In the genomic region with DNA sequence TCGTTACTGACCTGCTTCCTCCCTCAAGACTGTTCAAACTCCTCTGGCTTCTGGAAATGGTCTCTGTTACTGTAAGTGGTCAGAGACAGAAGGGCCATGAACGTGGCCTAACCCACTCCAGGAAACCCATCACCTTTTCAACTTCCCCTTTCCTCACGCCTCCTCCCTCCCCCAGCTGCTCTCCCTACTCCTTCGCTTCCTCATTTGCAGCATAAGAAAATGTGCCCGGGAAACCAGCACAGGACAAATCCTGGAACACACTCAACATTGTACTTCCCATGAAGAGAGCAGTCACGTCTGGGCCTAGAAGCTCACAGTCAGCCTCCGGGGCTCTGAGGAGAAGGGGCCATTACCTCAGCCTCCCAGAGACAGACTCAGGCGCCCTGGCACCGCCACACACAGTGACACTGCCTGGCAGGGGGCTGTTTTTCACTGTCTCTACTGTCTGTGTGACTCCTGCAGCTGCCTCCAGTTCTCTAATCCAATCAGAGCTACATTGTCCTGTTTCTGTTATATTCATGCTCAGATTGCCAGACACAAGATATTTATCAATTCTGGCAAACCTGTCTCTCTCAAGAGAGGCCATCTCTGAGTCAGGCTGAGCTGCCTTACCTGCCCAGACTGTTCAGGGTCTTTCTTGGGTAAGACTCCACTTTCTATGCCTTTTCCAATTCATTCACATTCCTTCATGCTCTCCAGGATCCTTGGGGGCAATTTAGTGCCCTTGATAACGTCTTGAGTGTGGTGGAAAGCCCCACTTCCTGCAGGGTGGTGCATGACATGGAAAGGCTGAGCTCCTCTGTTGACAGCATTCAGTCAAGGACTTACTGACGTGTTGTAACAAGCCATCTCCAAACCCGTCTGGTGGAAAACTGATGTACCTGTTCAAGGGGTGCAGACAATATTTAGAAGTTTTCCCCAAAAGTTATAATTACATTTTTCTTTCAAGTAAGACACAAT, we compare ENCODE assay signal across 1 cellular context.
TF ChIP-seq lines count a peak whose summit lies in the region.

No MANE protein-coding gene starts in this region.

TF ChIP-seq in SK-N-SH, 30 proteins besides CTCF, POLR2A, EP300 and RAD21 (continued from another document):
- TF ChIP-seq, protein P1, sequence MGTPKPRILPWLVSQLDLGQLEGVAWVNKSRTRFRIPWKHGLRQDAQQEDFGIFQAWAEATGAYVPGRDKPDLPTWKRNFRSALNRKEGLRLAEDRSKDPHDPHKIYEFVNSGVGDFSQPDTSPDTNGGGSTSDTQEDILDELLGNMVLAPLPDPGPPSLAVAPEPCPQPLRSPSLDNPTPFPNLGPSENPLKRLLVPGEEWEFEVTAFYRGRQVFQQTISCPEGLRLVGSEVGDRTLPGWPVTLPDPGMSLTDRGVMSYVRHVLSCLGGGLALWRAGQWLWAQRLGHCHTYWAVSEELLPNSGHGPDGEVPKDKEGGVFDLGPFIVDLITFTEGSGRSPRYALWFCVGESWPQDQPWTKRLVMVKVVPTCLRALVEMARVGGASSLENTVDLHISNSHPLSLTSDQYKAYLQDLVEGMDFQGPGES (IDR thresholded peaks at IDR 0.05; ENCODE audit: low read depth, low read length) = no peak
- no peak for TF ChIP-seq RXRA (IDR thresholded peaks at IDR 0.05; ENCODE audit: borderline replicate concordance, low read depth)
- TF ChIP-seq SMC3 (IDR thresholded peaks at IDR 0.05; ENCODE audit: low read depth, low read length) = 0 out of 2 replicates have a peak, but pooled peaks have one; percentile 13
- no peak for TF ChIP-seq RFX5 (IDR thresholded peaks at IDR 0.05; ENCODE audit: low read length)
- TF ChIP-seq GABPA (IDR thresholded peaks at IDR 0.05; ENCODE audit: low read depth) = no peak
- TF ChIP-seq RCOR1 (IDR thresholded peaks at IDR 0.05; ENCODE audit: low read length) = peak; percentile 91
- TF ChIP-seq GATA2 (CRISPR knock-in tag; IDR thresholded peaks at IDR 0.05) = peak; percentile 96
- peak; percentile 86 for TF ChIP-seq CHD2 (IDR thresholded peaks at IDR 0.05; ENCODE audit: low read length, partially characterized antibody)
- no peak for TF ChIP-seq MAX (IDR thresholded peaks at IDR 0.05; ENCODE audit: low read depth)
- TF ChIP-seq NFIC (IDR thresholded peaks at IDR 0.05; ENCODE audit: borderline replicate concordance) = no peak
- no peak for TF ChIP-seq FOXM1 (IDR thresholded peaks at IDR 0.05; ENCODE audit: low read depth)
- no peak for TF ChIP-seq YY1 (IDR thresholded peaks at IDR 0.05; ENCODE audit: low read depth)
- TF ChIP-seq, protein P2, sequence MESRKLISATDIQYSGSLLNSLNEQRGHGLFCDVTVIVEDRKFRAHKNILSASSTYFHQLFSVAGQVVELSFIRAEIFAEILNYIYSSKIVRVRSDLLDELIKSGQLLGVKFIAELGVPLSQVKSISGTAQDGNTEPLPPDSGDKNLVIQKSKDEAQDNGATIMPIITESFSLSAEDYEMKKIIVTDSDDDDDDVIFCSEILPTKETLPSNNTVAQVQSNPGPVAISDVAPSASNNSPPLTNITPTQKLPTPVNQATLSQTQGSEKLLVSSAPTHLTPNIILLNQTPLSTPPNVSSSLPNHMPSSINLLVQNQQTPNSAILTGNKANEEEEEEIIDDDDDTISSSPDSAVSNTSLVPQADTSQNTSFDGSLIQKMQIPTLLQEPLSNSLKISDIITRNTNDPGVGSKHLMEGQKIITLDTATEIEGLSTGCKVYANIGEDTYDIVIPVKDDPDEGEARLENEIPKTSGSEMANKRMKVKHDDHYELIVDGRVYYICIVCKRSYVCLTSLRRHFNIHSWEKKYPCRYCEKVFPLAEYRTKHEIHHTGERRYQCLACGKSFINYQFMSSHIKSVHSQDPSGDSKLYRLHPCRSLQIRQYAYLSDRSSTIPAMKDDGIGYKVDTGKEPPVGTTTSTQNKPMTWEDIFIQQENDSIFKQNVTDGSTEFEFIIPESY (IDR thresholded peaks at IDR 0.05; ENCODE audit: borderline replicate concordance, low read depth) = no peak
- no peak for TF ChIP-seq TAF1 (IDR thresholded peaks at IDR 0.05; ENCODE audit: borderline replicate concordance, low read depth, low read length)
- TF ChIP-seq FOSL2 (IDR thresholded peaks at IDR 0.05; ENCODE audit: borderline replicate concordance, low read depth) = no peak
- TF ChIP-seq, protein P3, sequence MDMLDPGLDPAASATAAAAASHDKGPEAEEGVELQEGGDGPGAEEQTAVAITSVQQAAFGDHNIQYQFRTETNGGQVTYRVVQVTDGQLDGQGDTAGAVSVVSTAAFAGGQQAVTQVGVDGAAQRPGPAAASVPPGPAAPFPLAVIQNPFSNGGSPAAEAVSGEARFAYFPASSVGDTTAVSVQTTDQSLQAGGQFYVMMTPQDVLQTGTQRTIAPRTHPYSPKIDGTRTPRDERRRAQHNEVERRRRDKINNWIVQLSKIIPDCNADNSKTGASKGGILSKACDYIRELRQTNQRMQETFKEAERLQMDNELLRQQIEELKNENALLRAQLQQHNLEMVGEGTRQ (IDR thresholded peaks at IDR 0.05; ENCODE audit: borderline replicate concordance, low read depth, low read length) = no peak
- TF ChIP-seq POLR2AphosphoS5 (IDR thresholded peaks at IDR 0.05; ENCODE audit: low read depth, low read length) = no peak
- no peak for TF ChIP-seq SIN3A (IDR thresholded peaks at IDR 0.05; ENCODE audit: borderline replicate concordance, low read depth, low read length)
